In genomic region chr1:71081697-71082080, GRCh38 we compare ENCODE assay signal across 8 cellular contexts. TPM values are rescaled to one million over a fixed set of nuclear protein-coding genes. Genes with fewer than 3 reads are reported as not detected.
DNase-seq lines count a peak whose midpoint lies in the region; ATAC-seq and TF ChIP-seq lines count a peak whose summit lies in the region.

No MANE protein-coding gene starts in this region.

- peaks cover 9 to 13% of the 10 kb centered on the region in 2 donors for H3K36me3 Mint-ChIP-seq in CD14-positive monocyte

- peak overlapping the region; percentile 47 to 98 for H3K4me3 Mint-ChIP-seq in CD14-positive monocyte

- H3K27me3 Mint-ChIP-seq in CD14-positive monocyte (ENCODE audit: low read depth in 3 of 3) = peaks cover 2 to 9% (median 7%) of the 10 kb centered on the region in 3 donors

- intact Hi-C loops in CD14-positive monocyte (cut with micrococcal nuclease) (loop anchor here (5.0 to 10.0 kb wide), 2 partner anchors 874 to 877 kb away; partner anchors contain the start of gene LRRC40 (in 2 of the 2)), mucosa of descending colon (cut with DNase I, micrococcal nuclease) (no loop called here)

- H3K9me3 Mint-ChIP-seq in CD14-positive monocyte = peaks cover 2 to 7% (median 4%) of the 10 kb centered on the region in 7 donors

- peak overlapping the region; percentile 93 for H3K4me3 ChIP-seq in NT2/D1 (ENCODE audit: insufficient read length, low read depth)
- H3K4me3 ChIP-seq in cardiac fibroblast (replicated peaks in 1 of 2; ENCODE audit: low read depth in 2 of 2, low read length in 2 of 2) = peak overlapping the region; percentile 57 to 79
- no peak overlapping the region for H3K4me3 ChIP-seq in mucosa of descending colon

- H3K27ac Mint-ChIP-seq in CD14-positive monocyte = peak overlapping the region in 2 of 7 donors; percentile 58 to 97

- H3K36me3 ChIP-seq in NT2/D1 (ENCODE audit: insufficient read depth, insufficient read length, low read length) (peaks cover 34% of the 10 kb centered on the region), mucosa of descending colon (ENCODE audit: low read depth) (no peaks in the 10 kb centered on the region)

- no peak overlapping the region for H3K9ac ChIP-seq in NT2/D1 (ENCODE audit: insufficient read length, low read depth)

- TF ChIP-seq CTCF in CD14-positive monocyte (IDR thresholded peaks at IDR 0.05) = no peak
- TF ChIP-seq CTCF in cardiac fibroblast (IDR thresholded peaks at IDR 0.05; ENCODE audit: low read depth, low read length) = no peak
- TF ChIP-seq CTCF in mucosa of descending colon (IDR thresholded peaks at IDR 0.05) = no peak

- H3K4me1 ChIP-seq in NT2/D1 (ENCODE audit: insufficient read depth, insufficient read length) (no peaks in the 10 kb centered on the region), mucosa of descending colon (ENCODE audit: low read depth) (peaks cover 23% of the 10 kb centered on the region)

- H3K9me3 ChIP-seq in NT2/D1 (ENCODE audit: insufficient read depth, low read length) = no peaks in the 10 kb centered on the region
- H3K9me3 ChIP-seq in mucosa of descending colon = no peaks in the 10 kb centered on the region

- peaks cover 16% of the 10 kb centered on the region for H3K4me1 Mint-ChIP-seq in CD14-positive monocyte

- DNase-seq in CD14-positive monocyte (ENCODE audit: low spot score) (no peak), NT2/D1 (ENCODE audit: low read depth, low spot score) (no peak), cardiac fibroblast (ENCODE audit: low read depth in 2 of 2) (peak in 1 of 2 donors; percentile 12), mucosa of descending colon (peak; percentile 22 to 53 (median 43)), NOMO-1 treated with DMSO at 0.1 percent for 48 hours (lab: John Stamatoyannopoulos, UW; ENCODE audit: unreplicated experiment) (no peak), hepatic stellate cell (ENCODE audit: low spot score) (no peak), NCI-H2196 (lab: John Stamatoyannopoulos, UW; ENCODE audit: unreplicated experiment) (no peak)

- H3K27me3 ChIP-seq in NT2/D1 (ENCODE audit: insufficient read depth, insufficient read length) = no peaks in the 10 kb centered on the region

- ATAC-seq in mucosa of descending colon = no peak
- ATAC-seq in HG02981 (IDR thresholded peaks at IDR 0.05; ENCODE audit: unreplicated experiment) = no peak

RNA-seq across cellular contexts. Expression of gene ZRANB2, which starts 0.9 kb away (rescaled TPM):
- 10 to 100 TPM; 21.3 to 22.9 TPM for polyA plus RNA-seq in CD14-positive monocyte
- total RNA-seq in mucosa of descending colon = 100 to 1,000 TPM in 1 of 3 donors, 10 to 100 TPM in 2; 74.8 to 108 (median 94.9) TPM

RNA-seq across cellular contexts. Expression of gene PTGER3, which starts 34.1 kb away (rescaled TPM):
- polyA plus RNA-seq in CD14-positive monocyte = under 1 TPM in 1 of 2 donors, not detected in 1; 0.29 TPM
- total RNA-seq in mucosa of descending colon = 10 to 100 TPM in 1 of 3 donors, 1 to 10 TPM in 2; 1.2 to 19.7 (median 1.3) TPM

Comparison
In these comparisons a context has a peak if more than half of its experiments do, and no peak if none do; other contexts are left out.
1. DNase-seq: peak in mucosa of descending colon (3 of 3); none in CD14-positive monocyte (single experiment), NT2/D1 (single experiment), NOMO-1 treated with DMSO at 0.1 percent for 48 hours (single experiment), hepatic stellate cell (single experiment) and NCI-H2196 (single experiment).
2. intact Hi-C loops: an anchor here in CD14-positive monocyte (5.0 to 10.0 kb wide); none called in mucosa of descending colon.